8 cellular contexts compared by ENCODE assay signal in genomic region chr7:92717982-92718716, GRCh38.
A peak's percentile ranks its signal among the peaks of the same experiment; 100 is the strongest.
DNase-seq lines count a peak whose midpoint lies in the region; ATAC-seq and TF ChIP-seq lines count a peak whose summit lies in the region.

No MANE protein-coding gene starts in this region.

- peak; percentile 90 for ATAC-seq in CD4-positive, alpha-beta T cell (ENCODE audit: poor library complexity)
- ATAC-seq in GM21619 (IDR thresholded peaks at IDR 0.05; ENCODE audit: unreplicated experiment), result peak; percentile 54
- ATAC-seq in natural killer cell treated with Interleukin-12 subunit alpha and Interleukin-12 subunit beta and Interleukin-15 and Interleukin-18, amount 100 ng/mL, for 72 hours, result peak; percentile 93

- CTCF ChIA-PET in CD4-positive, alpha-beta T cell (lab: Charles Lee), result interaction anchor here (1.4 to 3.3 kb wide), 3 partner anchors 115 to 190 kb away, joined by 4 to 13 read pairs (median 9); partner anchors contain the start of gene PEX1

- peak overlapping the region; percentile 77 for H3K27ac Mint-ChIP-seq in CD4-positive, alpha-beta T cell
- H3K27ac Mint-ChIP-seq in natural killer cell treated with Interleukin-12 subunit alpha and Interleukin-12 subunit beta and Interleukin-15 and Interleukin-18, amount 100 ng/mL, for 72 hours, result peak overlapping the region; percentile 82 to 94

- H3K4me1 Mint-ChIP-seq in CD4-positive, alpha-beta T cell (ENCODE audit: low read depth), result peaks cover 25% of the 10 kb centered on the region
- H3K4me1 Mint-ChIP-seq in natural killer cell treated with Interleukin-12 subunit alpha and Interleukin-12 subunit beta and Interleukin-15 and Interleukin-18, amount 100 ng/mL, for 72 hours (ENCODE audit: low read depth in 2 of 2), result peaks cover 38 to 58% of the 10 kb centered on the region in 2 donors

- H3K9me3 Mint-ChIP-seq in CD4-positive, alpha-beta T cell, result no peaks in the 10 kb centered on the region
- no peaks in the 10 kb centered on the region for H3K9me3 Mint-ChIP-seq in natural killer cell treated with Interleukin-12 subunit alpha and Interleukin-12 subunit beta and Interleukin-15 and Interleukin-18, amount 100 ng/mL, for 72 hours

- POLR2A ChIA-PET in CD4-positive, alpha-beta T cell (lab: Charles Lee), result interaction anchor here (0.8 to 1.5 kb wide), 4 partner anchors 96 to 400 kb away, joined by 3 to 5 read pairs (median 3); partner anchors contain the start of genes CDK6, PEX1, RBM48 and SAMD9

- H3K27ac ChIP-seq in CD4-positive, alpha-beta T cell (ENCODE audit: low read depth, low read length), result no peak overlapping the region
- peak overlapping the region; percentile 78 for H3K27ac ChIP-seq in epithelial cell of prostate
- peak overlapping the region; percentile 71 to 94 (median 86) for H3K27ac ChIP-seq in stomach

- 40 to 60% (median 46%) methylated on average over 19 of the region's 19 CpGs for WGBS in stomach, 5 donors

- H3K9me3 ChIP-seq in CD4-positive, alpha-beta T cell (ENCODE audit: control insufficient read depth, low read length), result no peaks in the 10 kb centered on the region
- no peaks in the 10 kb centered on the region for H3K9me3 ChIP-seq in stomach

- H3K27me3 ChIP-seq in CD4-positive, alpha-beta T cell (ENCODE audit: control insufficient read depth, insufficient read depth, low read length), result no peaks in the 10 kb centered on the region
- no peaks in the 10 kb centered on the region for H3K27me3 ChIP-seq in stomach

- no peaks in the 10 kb centered on the region for H3K36me3 ChIP-seq in stomach

- TF ChIP-seq POLR2A in stomach (IDR thresholded peaks at IDR 0.05), result no peak

- no peaks in the 10 kb centered on the region for H3K36me3 Mint-ChIP-seq in CD4-positive, alpha-beta T cell (ENCODE audit: low read depth)
- peaks cover 38% of the 10 kb centered on the region for H3K36me3 Mint-ChIP-seq in natural killer cell treated with Interleukin-12 subunit alpha and Interleukin-12 subunit beta and Interleukin-15 and Interleukin-18, amount 100 ng/mL, for 72 hours

- TF ChIP-seq CTCF in CD4-positive, alpha-beta T cell (IDR thresholded peaks at IDR 0.05), result no peak
- no peak for TF ChIP-seq CTCF in stomach (IDR thresholded peaks at IDR 0.05)

- no peak for TF ChIP-seq EP300 in stomach (IDR thresholded peaks at IDR 0.05)

- peak overlapping the region; percentile 89 for H3K4me3 Mint-ChIP-seq in CD4-positive, alpha-beta T cell
- H3K4me3 Mint-ChIP-seq in natural killer cell treated with Interleukin-12 subunit alpha and Interleukin-12 subunit beta and Interleukin-15 and Interleukin-18, amount 100 ng/mL, for 72 hours, result peak overlapping the region; percentile 83

- peak in 9 of 10 experiments; percentile 8 to 43 (median 16) for DNase-seq in CD4-positive, alpha-beta T cell
- peak; percentile 83 for DNase-seq in NCI-H2029 treated with DMSO at 0.1 percent for 48 hours (lab: John Stamatoyannopoulos, UW)
- peak; percentile 19 to 30 for DNase-seq in activated CD8-positive, alpha-beta memory T cell treated with anti-CD3 and anti-CD28 coated beads for 4 hours (ENCODE audit: low read depth in 2 of 2)
- peak; percentile 48 for DNase-seq in epithelial cell of prostate (ENCODE audit: low read depth, low spot score)
- peak; percentile 78 for DNase-seq in natural killer cell treated with Interleukin-12 subunit alpha and Interleukin-12 subunit beta and Interleukin-15 and Interleukin-18, amount 100 ng/mL, for 72 hours (ENCODE audit: low spot score)
- peak; percentile 65 for DNase-seq in stomach
- no peak for DNase-seq in D341Med (ENCODE audit: low spot score)

- H3K27me3 Mint-ChIP-seq in CD4-positive, alpha-beta T cell, result no peaks in the 10 kb centered on the region
- H3K27me3 Mint-ChIP-seq in natural killer cell treated with Interleukin-12 subunit alpha and Interleukin-12 subunit beta and Interleukin-15 and Interleukin-18, amount 100 ng/mL, for 72 hours, result no peaks in the 10 kb centered on the region

- H3K4me3 ChIP-seq in stomach, result peak overlapping the region; percentile 36 to 46 (median 40)

- intact Hi-C loops in CD4-positive, alpha-beta T cell (cut with DNase I, micrococcal nuclease), result loop anchor here in 1 of 2 experiments (10.0 kb wide), 1 partner anchor 107 kb away; no protein-coding TSS in a partner anchor
- intact Hi-C loops in stomach (cut with DNase I; ENCODE audit: low total_unique reads), result no loop called here

- H3K4me1 ChIP-seq in stomach, result peaks cover 4 to 63% (median 17%) of the 10 kb centered on the region in 4 donors
